Comparison of ENCODE assay signal across 1 cellular context in the genomic region with DNA sequence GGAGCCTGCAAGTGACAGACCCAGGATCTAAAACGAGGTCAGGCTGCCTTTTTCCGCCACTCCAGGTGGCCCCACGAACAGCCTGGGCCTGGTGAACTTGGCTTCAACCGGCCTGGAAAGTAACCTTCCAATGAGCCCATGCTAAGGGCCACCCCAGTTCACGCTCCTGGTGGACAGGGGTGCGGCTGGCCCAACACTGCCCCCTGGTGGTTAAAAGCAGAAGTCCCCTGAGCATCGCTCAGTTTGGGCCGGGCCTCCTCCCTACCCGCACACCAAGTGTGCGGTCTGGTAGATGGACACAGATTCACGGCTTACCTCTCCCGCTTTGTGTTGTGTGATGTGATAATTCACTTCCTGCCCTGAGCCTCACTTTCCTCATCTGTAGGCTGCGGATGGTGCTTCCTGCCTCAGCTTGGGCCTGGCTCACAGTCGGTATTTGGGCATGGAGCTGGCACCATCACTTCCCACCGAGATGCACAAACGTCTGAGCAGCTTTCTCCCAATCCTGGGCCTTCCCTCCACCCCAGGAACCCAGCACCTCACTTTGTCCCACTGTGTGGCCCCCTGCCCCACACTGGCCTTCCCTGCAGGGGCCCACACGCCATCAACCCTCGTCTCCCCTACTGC.
TF ChIP-seq lines count a peak whose summit lies in the region.

No MANE protein-coding gene starts in this region.

TF ChIP-seq in GM12878, 131 proteins besides CTCF, POLR2A, EP300 and RAD21:
- TF ChIP-seq YY1 (IDR thresholded peaks at IDR 0.05; ENCODE audit: low read depth, low read length) (peak; percentile 69), HCFC1 (IDR thresholded peaks at IDR 0.05; ENCODE audit: low read length) (no peak), SMC3 (IDR thresholded peaks at IDR 0.05; ENCODE audit: borderline replicate concordance, low read length) (peak; percentile 88), GABPA (IDR thresholded peaks at IDR 0.05; ENCODE audit: low read depth) (no peak), SREBF2 (IDR thresholded peaks at IDR 0.05; ENCODE audit: low read length) (no peak), GATAD2B (conservative IDR thresholded peaks at IDR 0.05; ENCODE audit: low read depth) (peak; percentile 35; the same call in 1 of the 2 replicates), NR2F1 (conservative IDR thresholded peaks at IDR 0.05) (no peak), RUNX3 (IDR thresholded peaks at IDR 0.05; ENCODE audit: low read length) (0 out of 2 replicates have a peak, but pooled peaks have one; percentile 28), ZZZ3 (IDR thresholded peaks at IDR 0.05; ENCODE audit: control insufficient read depth, insufficient read length, low read depth) (no peak), CBX3 (IDR thresholded peaks at IDR 0.05; ENCODE audit: borderline replicate concordance, low read depth) (no peak), RBBP5 (conservative IDR thresholded peaks at IDR 0.05) (no peak), CBX5 (IDR thresholded peaks at IDR 0.05; ENCODE audit: low read depth) (no peak), RFX5 (IDR thresholded peaks at IDR 0.05; ENCODE audit: low read depth, low read length) (0 out of 2 replicates have a peak, but pooled peaks have one; percentile 18), SMARCA5 (IDR thresholded peaks at IDR 0.05) (0 out of 2 replicates have a peak, but pooled peaks have one; percentile 54), NFIC (IDR thresholded peaks at IDR 0.05; ENCODE audit: low read depth, low read length) (no peak), ESRRA (IDR thresholded peaks at IDR 0.05; ENCODE audit: low read length) (0 out of 2 replicates have a peak, but pooled peaks have one; percentile 48), JUNB (IDR thresholded peaks at IDR 0.05) (no peak)
- TF ChIP-seq, protein P1, sequence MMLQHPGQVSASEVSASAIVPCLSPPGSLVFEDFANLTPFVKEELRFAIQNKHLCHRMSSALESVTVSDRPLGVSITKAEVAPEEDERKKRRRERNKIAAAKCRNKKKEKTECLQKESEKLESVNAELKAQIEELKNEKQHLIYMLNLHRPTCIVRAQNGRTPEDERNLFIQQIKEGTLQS (IDR thresholded peaks at IDR 0.05; ENCODE audit: borderline replicate concordance, extremely low read depth, low read depth, low read length) = no peak
- TF ChIP-seq, protein P2, sequence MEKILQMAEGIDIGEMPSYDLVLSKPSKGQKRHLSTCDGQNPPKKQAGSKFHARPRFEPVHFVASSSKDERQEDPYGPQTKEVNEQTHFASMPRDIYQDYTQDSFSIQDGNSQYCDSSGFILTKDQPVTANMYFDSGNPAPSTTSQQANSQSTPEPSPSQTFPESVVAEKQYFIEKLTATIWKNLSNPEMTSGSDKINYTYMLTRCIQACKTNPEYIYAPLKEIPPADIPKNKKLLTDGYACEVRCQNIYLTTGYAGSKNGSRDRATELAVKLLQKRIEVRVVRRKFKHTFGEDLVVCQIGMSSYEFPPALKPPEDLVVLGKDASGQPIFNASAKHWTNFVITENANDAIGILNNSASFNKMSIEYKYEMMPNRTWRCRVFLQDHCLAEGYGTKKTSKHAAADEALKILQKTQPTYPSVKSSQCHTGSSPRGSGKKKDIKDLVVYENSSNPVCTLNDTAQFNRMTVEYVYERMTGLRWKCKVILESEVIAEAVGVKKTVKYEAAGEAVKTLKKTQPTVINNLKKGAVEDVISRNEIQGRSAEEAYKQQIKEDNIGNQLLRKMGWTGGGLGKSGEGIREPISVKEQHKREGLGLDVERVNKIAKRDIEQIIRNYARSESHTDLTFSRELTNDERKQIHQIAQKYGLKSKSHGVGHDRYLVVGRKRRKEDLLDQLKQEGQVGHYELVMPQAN (conservative IDR thresholded peaks at IDR 0.05) = no peak
- TF ChIP-seq, protein P3, sequence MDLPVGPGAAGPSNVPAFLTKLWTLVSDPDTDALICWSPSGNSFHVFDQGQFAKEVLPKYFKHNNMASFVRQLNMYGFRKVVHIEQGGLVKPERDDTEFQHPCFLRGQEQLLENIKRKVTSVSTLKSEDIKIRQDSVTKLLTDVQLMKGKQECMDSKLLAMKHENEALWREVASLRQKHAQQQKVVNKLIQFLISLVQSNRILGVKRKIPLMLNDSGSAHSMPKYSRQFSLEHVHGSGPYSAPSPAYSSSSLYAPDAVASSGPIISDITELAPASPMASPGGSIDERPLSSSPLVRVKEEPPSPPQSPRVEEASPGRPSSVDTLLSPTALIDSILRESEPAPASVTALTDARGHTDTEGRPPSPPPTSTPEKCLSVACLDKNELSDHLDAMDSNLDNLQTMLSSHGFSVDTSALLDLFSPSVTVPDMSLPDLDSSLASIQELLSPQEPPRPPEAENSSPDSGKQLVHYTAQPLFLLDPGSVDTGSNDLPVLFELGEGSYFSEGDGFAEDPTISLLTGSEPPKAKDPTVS (IDR thresholded peaks at IDR 0.05; ENCODE audit: low read depth, low read length) = no peak
